In the genomic region with DNA sequence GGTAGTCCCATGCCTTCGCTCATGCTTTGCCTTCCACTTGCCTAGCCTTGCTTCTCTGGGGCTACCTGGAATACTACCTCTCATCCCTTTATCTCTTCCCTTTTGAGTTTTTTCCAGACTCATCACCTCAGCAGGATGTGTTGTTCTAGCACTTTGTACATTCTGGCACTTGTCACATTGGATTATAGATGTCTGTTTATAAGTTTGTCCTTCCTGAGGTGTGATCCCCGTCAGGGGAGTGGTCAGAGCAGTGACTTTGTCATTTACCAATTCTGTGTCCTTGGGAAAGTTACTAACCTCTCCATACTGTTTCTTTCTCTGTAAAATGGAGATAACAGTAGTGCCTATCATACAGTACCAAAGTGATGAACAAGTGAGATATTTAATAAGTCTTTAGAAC, we compare ENCODE assay signal across 33 cellular contexts.
"Had no signal": no experiment of that assay in that cellular context is flagged by ENCODE, and none has a peak within 500 bp of the region (broad histone marks: within the 10 kb centered on the region; RNA-seq: fewer than 3 reads in every experiment).

No MANE protein-coding gene starts in this region.

- FAIRE-seq: endometrium, endothelial cell of umbilical vein had no signal

- H3K27me3 Mint-ChIP-seq: activated B cell treated with CpG ODN at 0.5 μM for 24 hours; activated CD8-positive, alpha-beta memory T cell treated with anti-CD3 and anti-CD28 coated beads, Interleukin-2, amount 10 ng/mL, durations not matched to agents 7 days and 5 days; activated naive CD4-positive, alpha-beta T cell treated with anti-CD3 and anti-CD28 coated beads, Interleukin-2, amount 50 U/mL, for 24 hours; activated naive CD8-positive, alpha-beta T cell treated with anti-CD3 and anti-CD28 coated beads for 36 hours; activated naive CD8-positive, alpha-beta T cell treated with anti-CD3 and anti-CD28 coated beads, Interleukin-2, amount 50 U/mL, for 24 hours had no signal

- H3K4me3 ChIP-seq: adrenal gland, body of pancreas, colonic mucosa, esophagus squamous epithelium, gastroesophageal sphincter, heart right ventricle had no signal

- DNase-seq: activated B cell treated with CpG ODN at 0.5 μM for 24 hours; activated CD4-positive, alpha-beta T cell treated with anti-CD3 and anti-CD28 coated beads for 48 hours; activated CD4-positive, alpha-beta T cell treated with anti-CD3 and anti-CD28 coated beads, Interleukin-2, amount 50 U/mL, for 1 hour; activated CD4-positive, alpha-beta T cell treated with anti-CD3 and anti-CD28 coated beads, Interleukin-2, amount 50 U/mL, for 48 hours; activated CD8-positive, alpha-beta memory T cell treated with anti-CD3 and anti-CD28 coated beads, Interleukin-2, amount 10 ng/mL, durations not matched to agents 7 days and 5 days; activated CD8-positive, alpha-beta memory T cell treated with anti-CD3 and anti-CD28 coated beads, Interleukin-2, amount 50 U/mL, for 4 hours; activated CD8-positive, alpha-beta T cell treated with anti-CD3 and anti-CD28 coated beads, Interleukin-2, amount 10 ng/mL, durations not matched to agents 7 days and 5 days; activated effector memory CD4-positive, alpha-beta T cell treated with anti-CD3 and anti-CD28 coated beads, Interleukin-2, amount 50 U/mL, for 16 hours; activated naive CD4-positive, alpha-beta T cell treated with anti-CD3 and anti-CD28 coated beads for 36 hours; activated naive CD8-positive, alpha-beta T cell treated with anti-CD3 and anti-CD28 coated beads for 36 hours; activated naive CD8-positive, alpha-beta T cell treated with anti-CD3 and anti-CD28 coated beads, Interleukin-2, amount 50 U/mL, for 24 hours; activated T-cell treated with anti-CD3 and anti-CD28 coated beads, Interleukin-2, amount 50 U/mL, for 1 hour; activated T-cell treated with anti-CD3 and anti-CD28 coated beads, Interleukin-2, amount 50 U/mL, for 48 hours; adrenal gland; amygdala; aorta; body of pancreas; central memory CD4-positive, alpha-beta T cell; cerebellar nuclear complex; colonic mucosa; effector CD8-positive, alpha-beta T cell; esophagus squamous epithelium; foreskin melanocyte; heart right ventricle; T-helper 2 cell had no signal

- H3K4me3 Mint-ChIP-seq: activated B cell treated with CpG ODN at 0.5 μM for 24 hours; activated CD8-positive, alpha-beta memory T cell treated with anti-CD3 and anti-CD28 coated beads, Interleukin-2, amount 10 ng/mL, durations not matched to agents 7 days and 5 days; activated CD8-positive, alpha-beta T cell treated with anti-CD3 and anti-CD28 coated beads, Interleukin-2, amount 10 ng/mL, durations not matched to agents 7 days and 5 days; activated naive CD4-positive, alpha-beta T cell treated with anti-CD3 and anti-CD28 coated beads for 36 hours; activated naive CD4-positive, alpha-beta T cell treated with anti-CD3 and anti-CD28 coated beads, Interleukin-2, amount 50 U/mL, for 24 hours; activated naive CD8-positive, alpha-beta T cell treated with anti-CD3 and anti-CD28 coated beads for 36 hours; activated naive CD8-positive, alpha-beta T cell treated with anti-CD3 and anti-CD28 coated beads, Interleukin-2, amount 50 U/mL, for 24 hours; activated T-helper 1 cell treated with anti-CD3 and anti-CD28 coated beads, Interleukin-12 subunit alpha, Interleukin-12 subunit beta, Interleukin-2, Interleukin-4 antibody, amounts not matched to agents 30 ng/mL and 10 ng/mL and 1 ng/mL, durations not matched to agents 14 hours and 24 hours and 36 hours had no signal

- ATAC-seq: activated CD4-positive, CD25-positive, alpha-beta regulatory T cell treated with anti-CD3 and anti-CD28 coated beads, Interleukin-2, amount 50 U/mL, for 24 hours; activated CD8-positive, alpha-beta memory T cell treated with anti-CD3 and anti-CD28 coated beads, Interleukin-2, amount 10 ng/mL, durations not matched to agents 7 days and 5 days; activated CD8-positive, alpha-beta T cell treated with anti-CD3 and anti-CD28 coated beads, Interleukin-2, amount 10 ng/mL, durations not matched to agents 7 days and 5 days; activated naive CD8-positive, alpha-beta T cell treated with anti-CD3 and anti-CD28 coated beads, Interleukin-2, amount 50 U/mL, for 24 hours; body of pancreas; gastroesophageal sphincter had no signal

- H3K27me3 ChIP-seq: adrenal gland, body of pancreas, colonic mucosa, esophagus squamous epithelium, gastroesophageal sphincter, heart right ventricle had no signal

- H3K27ac Mint-ChIP-seq: activated B cell treated with CpG ODN at 0.5 μM for 24 hours; activated CD8-positive, alpha-beta memory T cell treated with anti-CD3 and anti-CD28 coated beads, Interleukin-2, amount 10 ng/mL, durations not matched to agents 7 days and 5 days; activated CD8-positive, alpha-beta T cell treated with anti-CD3 and anti-CD28 coated beads, Interleukin-2, amount 10 ng/mL, durations not matched to agents 7 days and 5 days; activated naive CD4-positive, alpha-beta T cell treated with anti-CD3 and anti-CD28 coated beads for 36 hours; activated naive CD4-positive, alpha-beta T cell treated with anti-CD3 and anti-CD28 coated beads, Interleukin-2, amount 50 U/mL, for 24 hours; activated naive CD8-positive, alpha-beta T cell treated with anti-CD3 and anti-CD28 coated beads for 36 hours; activated naive CD8-positive, alpha-beta T cell treated with anti-CD3 and anti-CD28 coated beads, Interleukin-2, amount 50 U/mL, for 24 hours; activated T-helper 1 cell treated with anti-CD3 and anti-CD28 coated beads, Interleukin-12 subunit alpha, Interleukin-12 subunit beta, Interleukin-2, Interleukin-4 antibody, amounts not matched to agents 30 ng/mL and 10 ng/mL and 1 ng/mL, durations not matched to agents 14 hours and 24 hours and 36 hours; activated T-helper 2 cell treated with anti-CD3 and anti-CD28 coated beads, Interferon-gamma antibody, Interleukin-2, Interleukin-4, amounts not matched to agents 10 μg/mL and 5 μg/mL and 100 μg/mL, durations not matched to agents 14 hours and 24 hours and 36 hours had no signal

- H3K4me1 Mint-ChIP-seq: activated naive CD4-positive, alpha-beta T cell treated with anti-CD3 and anti-CD28 coated beads, Interleukin-2, amount 50 U/mL, for 24 hours; activated naive CD8-positive, alpha-beta T cell treated with anti-CD3 and anti-CD28 coated beads for 36 hours; activated naive CD8-positive, alpha-beta T cell treated with anti-CD3 and anti-CD28 coated beads, Interleukin-2, amount 50 U/mL, for 24 hours had no signal

- H3K27ac ChIP-seq: adrenal gland, body of pancreas, colonic mucosa, epithelial cell of prostate, esophagus squamous epithelium, gastroesophageal sphincter, heart right ventricle had no signal

- H3K9me3 ChIP-seq: adrenal gland, body of pancreas, colonic mucosa, esophagus squamous epithelium, gastroesophageal sphincter, heart right ventricle had no signal

- H3K9me3 Mint-ChIP-seq: activated B cell treated with CpG ODN at 0.5 μM for 24 hours; activated naive CD4-positive, alpha-beta T cell treated with anti-CD3 and anti-CD28 coated beads for 36 hours; activated naive CD4-positive, alpha-beta T cell treated with anti-CD3 and anti-CD28 coated beads, Interleukin-2, amount 50 U/mL, for 24 hours; activated naive CD8-positive, alpha-beta T cell treated with anti-CD3 and anti-CD28 coated beads for 36 hours; activated naive CD8-positive, alpha-beta T cell treated with anti-CD3 and anti-CD28 coated beads, Interleukin-2, amount 50 U/mL, for 24 hours; activated T-helper 1 cell treated with anti-CD3 and anti-CD28 coated beads, Interleukin-12 subunit alpha, Interleukin-12 subunit beta, Interleukin-2, Interleukin-4 antibody, amounts not matched to agents 30 ng/mL and 10 ng/mL and 1 ng/mL, durations not matched to agents 14 hours and 24 hours and 36 hours; activated T-helper 2 cell treated with anti-CD3 and anti-CD28 coated beads, Interferon-gamma antibody, Interleukin-2, Interleukin-4, amounts not matched to agents 10 μg/mL and 5 μg/mL and 100 μg/mL, durations not matched to agents 14 hours and 24 hours and 36 hours had no signal

- H3K36me3 ChIP-seq: colonic mucosa had no signal

- H3K4me1 ChIP-seq: adrenal gland, body of pancreas, colonic mucosa, esophagus squamous epithelium had no signal
